In the genomic region with DNA sequence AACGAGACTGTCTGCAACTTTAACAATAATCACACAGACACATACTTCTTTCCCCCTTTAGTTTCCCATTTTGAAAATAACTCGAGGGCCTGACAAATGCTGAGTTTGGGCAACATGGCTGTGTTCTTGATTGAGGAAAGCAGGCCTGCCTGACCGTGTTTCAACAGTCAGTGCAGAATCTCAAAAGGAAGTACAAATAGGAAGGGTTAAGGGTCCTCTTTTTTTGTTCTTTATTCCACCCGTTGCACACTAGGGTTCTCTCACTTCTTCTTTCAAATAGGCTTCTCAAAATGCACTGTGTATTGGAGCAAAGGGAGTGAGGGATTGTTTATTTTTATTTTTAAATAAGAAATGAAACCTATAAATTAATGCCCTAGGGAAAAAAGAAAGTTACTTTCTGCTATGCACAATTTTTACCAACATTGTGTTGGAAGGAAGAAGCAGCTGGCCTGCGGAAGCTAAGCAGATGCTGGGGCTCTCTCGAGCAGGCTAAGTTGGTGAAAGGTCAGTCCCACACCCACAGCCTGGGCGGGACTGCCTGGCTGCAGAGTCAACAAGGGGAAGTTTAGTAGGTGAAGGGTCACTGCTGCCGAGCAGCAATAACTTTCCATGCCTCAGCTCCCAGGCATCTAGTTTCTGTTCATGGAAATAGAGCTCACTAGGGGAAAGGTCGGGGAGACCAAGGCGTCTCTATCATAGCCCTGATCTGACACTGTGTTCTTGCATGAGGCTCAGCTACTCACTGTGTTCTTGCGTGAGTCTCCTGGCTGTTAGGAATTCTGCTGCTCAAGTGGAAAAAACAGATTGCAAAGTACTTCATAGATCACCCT, we compare ENCODE assay signal across 8 cellular contexts. TPM values are rescaled to one million over a fixed set of nuclear protein-coding genes. Genes with fewer than 3 reads are reported as not detected.
DNase-seq lines count a peak whose midpoint lies in the region; ATAC-seq and TF ChIP-seq lines count a peak whose summit lies in the region.

No MANE protein-coding gene starts in this region.

- peak overlapping the region; percentile 37 for H3K4me3 Mint-ChIP-seq in endodermal cell

- H3K36me3 Mint-ChIP-seq in endodermal cell (ENCODE audit: low read depth): no peaks in the 10 kb centered on the region

- H3F3A ChIP-seq in DOHH2 (ENCODE audit: control insufficient read depth, insufficient read depth): no peaks in the 10 kb centered on the region

- peak; percentile 97 for ATAC-seq in GM21515 (IDR thresholded peaks at IDR 0.05; ENCODE audit: unreplicated experiment)
- ATAC-seq in RWPE2 (ENCODE audit: low read depth): peak; percentile 98

- peak overlapping the region; percentile 87 for H3K27ac Mint-ChIP-seq in endodermal cell

- H3K27ac ChIP-seq in DOHH2 (ENCODE audit: low read depth, low read length) (no peak overlapping the region), HL-60 (replicated peaks) (peak overlapping the region; percentile 57), RWPE2 (ENCODE audit: poor library complexity, severe bottlenecking) (no peak overlapping the region), endodermal cell (ENCODE audit: low read depth, low read length) (peak overlapping the region; percentile 67), testis (peak overlapping the region; percentile 47 to 85)

- peak overlapping the region; percentile 31 for H3K4me2 ChIP-seq in DOHH2 (ENCODE audit: low read length)

- intact Hi-C loops in testis (cut with DNase I; ENCODE audit: low total_unique reads): loop anchor here (10.0 kb wide), 1 partner anchor 64 kb away; no protein-coding TSS in a partner anchor

- no peak overlapping the region for H3K9ac ChIP-seq in endodermal cell (ENCODE audit: extremely low read depth, low read length, poor library complexity, severe bottlenecking)

- H3K4me1 Mint-ChIP-seq in endodermal cell: peaks cover 28% of the 10 kb centered on the region

- WGBS in endodermal cell (ENCODE audit: insufficient coverage in 1 of 2, insufficient read length in 1 of 2), 2 experiments: 33 to 35% methylated on average over 4 to 11 of the region's 11 CpGs
- 18 to 19% methylated on average over 11 of the region's 11 CpGs for WGBS in testis, 2 donors

- H3K4me3 ChIP-seq in DOHH2 (ENCODE audit: low read length): no peak overlapping the region
- H3K4me3 ChIP-seq in HL-60 (replicated peaks; ENCODE audit: insufficient read depth, low read length): peak overlapping the region; percentile 10; the same call in 1 of the 2 replicates
- no peak overlapping the region for H3K4me3 ChIP-seq in RWPE2 (ENCODE audit: severe bottlenecking)
- peak overlapping the region; percentile 55 for H3K4me3 ChIP-seq in endodermal cell (ENCODE audit: low read length)
- H3K4me3 ChIP-seq in testis: no peak overlapping the region

- peak; percentile 55 to 74 for DNase-seq in HL-60 (ENCODE audit: low read depth in 1 of 2, low spot score in 1 of 2)
- DNase-seq in RWPE2 (ENCODE audit: low spot score): peak; percentile 72
- DNase-seq in endodermal cell: peak; percentile 87
- peak; percentile 97 to 98 for DNase-seq in lung microvascular endothelial cell (ENCODE audit: low read depth in 2 of 2)
- peak; percentile 88 for DNase-seq in testis
- no peak for DNase-seq in activated T-cell treated with anti-CD3 and anti-CD28 coated beads, Interleukin-2, amount 50 U/mL, for 48 hours

- H3K36me3 ChIP-seq in DOHH2 (ENCODE audit: control insufficient read depth, low read length): no peaks in the 10 kb centered on the region
- H3K36me3 ChIP-seq in RWPE2 (ENCODE audit: low read depth): no peaks in the 10 kb centered on the region
- no peaks in the 10 kb centered on the region for H3K36me3 ChIP-seq in endodermal cell (ENCODE audit: control insufficient read depth, insufficient read depth, low read length)
- no peaks in the 10 kb centered on the region for H3K36me3 ChIP-seq in testis (ENCODE audit: low read depth, missing control alignments)

- H3K9me3 Mint-ChIP-seq in endodermal cell: peaks cover 25% of the 10 kb centered on the region

- TF ChIP-seq POLR2A in testis (IDR thresholded peaks at IDR 0.05): no peak

- H4K20me1 ChIP-seq in DOHH2 (ENCODE audit: control insufficient read depth, insufficient read depth, low read depth, low read length): no peaks in the 10 kb centered on the region

- no peak for TF ChIP-seq CTCF in DOHH2 (IDR thresholded peaks at IDR 0.05; ENCODE audit: low read depth, low read length, poor library complexity, severe bottlenecking)
- no peak for TF ChIP-seq CTCF in HL-60 (IDR thresholded peaks at IDR 0.05; ENCODE audit: insufficient read depth, low read length)
- no peak for TF ChIP-seq CTCF in RWPE2 (IDR thresholded peaks at IDR 0.05; ENCODE audit: poor library complexity, severe bottlenecking)
- no peak for TF ChIP-seq CTCF in endodermal cell (conservative IDR thresholded peaks at IDR 0.05)
- no peak for TF ChIP-seq CTCF in testis (IDR thresholded peaks at IDR 0.05)

- H3K79me2 ChIP-seq in DOHH2 (ENCODE audit: control insufficient read depth, low read length): no peaks in the 10 kb centered on the region

- H3K4me1 ChIP-seq in DOHH2 (ENCODE audit: control insufficient read depth, low read length) (peaks cover 13% of the 10 kb centered on the region), RWPE2 (ENCODE audit: insufficient read depth, poor library complexity, severe bottlenecking) (peaks cover 13% of the 10 kb centered on the region), endodermal cell (ENCODE audit: control insufficient read depth, insufficient read depth, low read length) (peaks cover 14% of the 10 kb centered on the region), testis (peaks cover 33% of the 10 kb centered on the region)

- no peaks in the 10 kb centered on the region; the same call in 1 of the 2 replicates for H3K9me2 ChIP-seq in DOHH2 (replicated peaks; ENCODE audit: control insufficient read depth, low read length)

- H3K27me3 Mint-ChIP-seq in endodermal cell (ENCODE audit: insufficient read depth): peaks cover 9% of the 10 kb centered on the region

- H3K27me3 ChIP-seq in DOHH2 (ENCODE audit: control insufficient read depth, low read length) (no peaks in the 10 kb centered on the region), HL-60 (ENCODE audit: insufficient read depth, poor library complexity, severe bottlenecking) (no peaks in the 10 kb centered on the region), RWPE2 (ENCODE audit: insufficient read depth, poor library complexity, severe bottlenecking) (no peaks in the 10 kb centered on the region), endodermal cell (ENCODE audit: control insufficient read depth, insufficient read depth, low read length, poor library complexity, severe bottlenecking) (no peaks in the 10 kb centered on the region), testis (no peaks in the 10 kb centered on the region)

- H3K9me3 ChIP-seq in DOHH2 (ENCODE audit: control insufficient read depth, insufficient read depth, low read length) (no peaks in the 10 kb centered on the region), RWPE2 (ENCODE audit: severe bottlenecking) (no peaks in the 10 kb centered on the region), endodermal cell (ENCODE audit: control insufficient read depth, low read length) (no peaks in the 10 kb centered on the region), testis (no peaks in the 10 kb centered on the region)

RNA-seq across cellular contexts. Expression of gene PDK4, which starts 12.2 kb away (rescaled TPM):
- under 1 TPM; 0.42 to 0.73 TPM for total RNA-seq in endodermal cell
- 1.6 TPM for polyA plus RNA-seq in endodermal cell (2013, experiment 1 of 2)
- polyA plus RNA-seq in endodermal cell (2013, experiment 2 of 2): 0.58 TPM
- 23.1 and 171 TPM in 2 replicates for total RNA-seq in lung microvascular endothelial cell
- total RNA-seq in testis: 10 to 100 TPM; 29.6 to 32.8 TPM
- polyA plus RNA-seq in testis (ENCODE audit: insufficient read depth, low read depth, low replicate concordance): 24.9 TPM

Comparison
In these comparisons a context has a peak if more than half of its experiments do, and no peak if none do; other contexts are left out.
1. H3K27ac ChIP-seq: peak in HL-60 (single experiment), endodermal cell (single experiment) and testis (2 of 2); none in DOHH2 (single experiment) and RWPE2 (single experiment).
2. H3K4me3 ChIP-seq: peak in HL-60 (single experiment) and endodermal cell (single experiment); none in DOHH2 (single experiment), RWPE2 (single experiment) and testis (0 of 2).
3. DNase-seq: peak in HL-60 (2 of 2), RWPE2 (single experiment), endodermal cell (single experiment), lung microvascular endothelial cell (2 of 2) and testis (single experiment); none in activated T-cell treated with anti-CD3 and anti-CD28 coated beads, Interleukin-2, amount 50 U/mL, for 48 hours (0 of 2).
4. RNA of gene PDK4, which starts 12.2 kb away (total RNA-seq): 23.1 to 171 TPM in lung microvascular endothelial cell and 29.6 to 32.8 TPM in testis; 0.42 to 0.73 TPM in endodermal cell; every median in the first group is over 10 times any median in the second.